11 cellular contexts compared by ENCODE assay signal in the genomic region with DNA sequence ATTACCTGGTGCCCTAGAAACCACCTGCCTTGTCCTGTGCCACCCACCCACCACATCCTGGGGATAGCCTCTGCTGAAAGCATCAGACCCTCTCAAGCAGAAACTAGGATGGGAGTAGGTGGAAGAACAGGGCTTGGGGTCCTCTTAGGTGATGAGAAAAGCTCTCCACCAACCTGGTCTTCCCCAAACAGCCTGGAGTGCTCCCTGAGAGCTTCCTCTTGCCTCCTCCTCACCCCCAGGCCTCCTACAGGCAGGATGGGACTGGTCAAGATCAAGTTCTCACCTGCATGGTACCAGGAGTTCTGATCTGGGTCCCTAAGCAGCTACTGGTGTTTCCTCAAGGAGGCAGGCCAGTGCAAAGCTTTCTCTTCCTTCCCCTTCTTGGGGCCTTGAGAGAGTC. TPM values are rescaled to one million over a fixed set of nuclear protein-coding genes. Genes with fewer than 3 reads are reported as not detected.
"Had no signal": no experiment of that assay in that cellular context is flagged by ENCODE, and none has a peak within 500 bp of the region (broad histone marks: within the 10 kb centered on the region; RNA-seq: fewer than 3 reads in every experiment).

No MANE protein-coding gene starts in this region.

- DNase-seq: GM23248, GOT3, H7, HFFc6, IMR-90, KBM-7 had no signal

- H2AFZ ChIP-seq: GM23248 had no signal

- H3K4me3 Mint-ChIP-seq: HFFc6 had no signal

- H3K36me3 ChIP-seq: HAP-1 had no signal

- H3K4me3 ChIP-seq: GM23248, HAP-1 had no signal

- ATAC-seq: HCT116 had no signal

- H3K27ac ChIP-seq: GM23248, HL-60 had no signal

- H3K9ac ChIP-seq: GM23248 had no signal

- H3K27ac Mint-ChIP-seq: HFFc6 had no signal

- H3K9me3 Mint-ChIP-seq: HFFc6 had no signal

- H3K9me3 ChIP-seq: HAP-1 had no signal

- H3K4me1 ChIP-seq: HAP-1 had no signal

RNA-seq across cellular contexts. Expression of a gene that starts 15.4 kb away (rescaled TPM):
- total RNA-seq: GM23248, H4, HFFc6, HT1080, IMR-90 had no signal
- polyA plus RNA-seq: GM23248, IMR-90 had no signal
